Comparison of ENCODE assay signal across 8 cellular contexts in genomic region chr9:94374176-94375056, GRCh38. TPM values are rescaled to one million over a fixed set of nuclear protein-coding genes. Genes with fewer than 3 reads are reported as not detected.
A peak's percentile ranks its signal among the peaks of the same experiment; 100 is the strongest.
DNase-seq lines count a peak whose midpoint lies in the region; ATAC-seq and TF ChIP-seq lines count a peak whose summit lies in the region.
"Not testable (repeated sequence)": the region's sequence is repeated elsewhere in the genome, so short reads cannot be mapped to it uniquely, and the experiment has no call there.

No MANE protein-coding gene starts in this region.

- H3K4me1 Mint-ChIP-seq in CD14-positive monocyte = peaks cover 17% of the 10 kb centered on the region

- not testable (repeated sequence) for TF ChIP-seq CTCF in CD14-positive monocyte (IDR thresholded peaks at IDR 0.05)

- H3K36me3 Mint-ChIP-seq in CD14-positive monocyte = not testable (repeated sequence)

- intact Hi-C loops in CD14-positive monocyte (cut with micrococcal nuclease) = not testable (repeated sequence)

- DNase-seq in CD14-positive monocyte (ENCODE audit: low spot score) (peak; percentile 84), NCI-H526 (lab: John Stamatoyannopoulos, UW) (peak; percentile 86 to 90), cortex of kidney (lab: John Stamatoyannopoulos, UW) (peak; percentile 51), left kidney (ENCODE audit: low read depth, low spot score) (peak; percentile 97)
- peak; percentile 91 for DNase-seq in activated CD4-positive, alpha-beta T cell treated with anti-CD3 and anti-CD28 coated beads for 48 hours
- peak; percentile 89 for DNase-seq in stimulated activated CD4-positive, alpha-beta T cell treated with anti-CD3 and anti-CD28 coated beads, Interleukin-1b, Interleukin-23, amount 100 ng/mL, for 48 hours

- peak overlapping the region; percentile 82 to 89 for H3K4me3 Mint-ChIP-seq in CD14-positive monocyte

- peak; percentile 87 for ATAC-seq in GM19372 (IDR thresholded peaks at IDR 0.05; ENCODE audit: low read depth, unreplicated experiment)
- ATAC-seq in HG03520 (IDR thresholded peaks at IDR 0.05; ENCODE audit: unreplicated experiment) = peak; percentile 89

- H3K27me3 Mint-ChIP-seq in CD14-positive monocyte (ENCODE audit: low read depth in 3 of 3) = not testable (repeated sequence)

- H3K9me3 Mint-ChIP-seq in CD14-positive monocyte = not testable (repeated sequence)

- H3K27ac Mint-ChIP-seq in CD14-positive monocyte = peak overlapping the region; percentile 84 to 94 (median 91)

RNA-seq across cellular contexts. Expression of gene NUTM2F, which starts 46.0 kb away (rescaled TPM):
- polyA plus RNA-seq in CD14-positive monocyte = not detected

Comparison
In these comparisons a context has a peak if more than half of its experiments do, and no peak if none do; other contexts are left out.
1. Peak in every context shown above with its lines: DNase-seq and ATAC-seq.